Comparison of ENCODE assay signal across 8 cellular contexts in the genomic region with DNA sequence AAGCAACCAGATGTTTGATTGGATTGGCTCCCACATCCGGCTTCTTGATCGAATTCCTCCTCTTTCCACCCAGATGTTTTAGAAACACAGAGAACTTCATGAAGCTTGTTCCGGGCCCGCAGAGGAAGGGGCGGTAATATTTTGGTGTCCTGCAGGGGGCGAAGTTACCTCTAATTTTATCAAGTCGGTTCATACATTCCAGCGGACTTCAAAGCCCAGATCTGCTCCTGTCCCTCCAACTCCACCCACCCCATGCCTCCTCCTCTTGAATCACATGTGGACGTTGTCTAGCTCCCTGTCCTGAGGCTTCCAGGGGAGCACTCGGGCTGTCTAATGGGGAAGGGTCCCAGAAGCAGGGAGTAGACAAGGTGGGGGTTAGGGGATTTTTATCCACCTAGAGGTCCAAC. TPM values are rescaled to one million over a fixed set of nuclear protein-coding genes. Genes with fewer than 3 reads are reported as not detected.
DNase-seq lines count a peak whose midpoint lies in the region; ATAC-seq and TF ChIP-seq lines count a peak whose summit lies in the region.

No MANE protein-coding gene starts in this region.

- CTCF ChIA-PET in HEK293 (lab: Yijun Ruan, JAX), result interaction anchor here (0.6 to 6.4 kb wide), 73 partner anchors 9 to 1085 kb away, joined by 3 to 75 read pairs (median 5); a partner anchor contains a TSS

- H3K36me3 ChIP-seq in HEK293 (ENCODE audit: control insufficient read depth in 2 of 2, insufficient read depth in 1 of 2, low read length in 2 of 2), result no peaks in the 10 kb centered on the region
- H3K36me3 ChIP-seq in effector memory CD4-positive, alpha-beta T cell (ENCODE audit: control insufficient read depth, insufficient read depth, low read length), result no peaks in the 10 kb centered on the region

- H3K4me1 ChIP-seq in HEK293 (ENCODE audit: control insufficient read depth, insufficient read depth, low read length), result peaks cover 3% of the 10 kb centered on the region
- H3K4me1 ChIP-seq in effector memory CD4-positive, alpha-beta T cell (ENCODE audit: control insufficient read depth, insufficient read depth, low read length, poor library complexity, severe bottlenecking), result peaks cover 12% of the 10 kb centered on the region

- ATAC-seq in HG02642 (IDR thresholded peaks at IDR 0.05; ENCODE audit: poor library complexity, unreplicated experiment), result no peak

- no peak overlapping the region for H3K4me3 ChIP-seq in HEK293 (ENCODE audit: low read depth, low read length)
- no peak overlapping the region for H3K4me3 ChIP-seq in effector memory CD4-positive, alpha-beta T cell (ENCODE audit: insufficient read depth, low read depth, low read length, poor library complexity, severe bottlenecking)

- TF ChIP-seq CTCF in HEK293 (tag by site-specific recombination; IDR thresholded peaks at IDR 0.05), result peak; percentile 43

- peaks cover 19% of the 10 kb centered on the region for H3K27me3 ChIP-seq in effector memory CD4-positive, alpha-beta T cell (replicated peaks; ENCODE audit: control insufficient read depth, insufficient read depth, low read length, poor library complexity, severe bottlenecking)

- no peak overlapping the region for H3K27ac ChIP-seq in HEK293 (ENCODE audit: extremely low read depth, low read depth, low read length)
- no peak overlapping the region for H3K27ac ChIP-seq in effector memory CD4-positive, alpha-beta T cell (ENCODE audit: insufficient read depth, low read length, poor library complexity, severe bottlenecking)

- POLR2A ChIA-PET in HEK293 (lab: Yijun Ruan, JAX), result interaction anchor here (0.6 to 1.9 kb wide), 4 partner anchors 187 to 380 kb away, joined by 3 to 6 read pairs (median 3); a partner anchor contains a TSS

- H3K9me3 ChIP-seq in HEK293 (ENCODE audit: control insufficient read depth, insufficient read depth, low read depth, low read length), result no peaks in the 10 kb centered on the region
- H3K9me3 ChIP-seq in effector memory CD4-positive, alpha-beta T cell (ENCODE audit: control insufficient read depth, low read length), result no peaks in the 10 kb centered on the region

- DNase-seq in COLO668 (lab: John Stamatoyannopoulos, UW; ENCODE audit: unreplicated experiment), result peak; percentile 58
- DNase-seq in NCI-H69 (lab: John Stamatoyannopoulos, UW), result peak; percentile 86
- DNase-seq in activated CD4-positive, alpha-beta T cell treated with anti-CD3 and anti-CD28 coated beads, Interleukin-2, amount 50 U/mL, for 4 hours, result peak; percentile 30 to 44
- DNase-seq in effector memory CD4-positive, alpha-beta T cell, result peak; percentile 3 to 32 (median 5)
- DNase-seq in lung microvascular endothelial cell (ENCODE audit: low read depth in 2 of 2), result peak; percentile 88 to 89
- DNase-seq in stimulated activated CD8-positive, alpha-beta memory T cell treated with anti-CD3 and anti-CD28 coated beads, Interleukin-4, amount 100 ng/mL, for 48 hours, result peak; percentile 84

TF ChIP-seq in HEK293, 187 proteins besides CTCF, POLR2A, EP300 and RAD21 (continues in another document):
- peak; percentile 49 for TF ChIP-seq ZFHX2 (tag by site-specific recombination; conservative IDR thresholded peaks at IDR 0.05)
- TF ChIP-seq ZNF202 (tag by site-specific recombination; IDR thresholded peaks at IDR 0.05; ENCODE audit: borderline replicate concordance), result no peak
- TF ChIP-seq, protein P1, sequence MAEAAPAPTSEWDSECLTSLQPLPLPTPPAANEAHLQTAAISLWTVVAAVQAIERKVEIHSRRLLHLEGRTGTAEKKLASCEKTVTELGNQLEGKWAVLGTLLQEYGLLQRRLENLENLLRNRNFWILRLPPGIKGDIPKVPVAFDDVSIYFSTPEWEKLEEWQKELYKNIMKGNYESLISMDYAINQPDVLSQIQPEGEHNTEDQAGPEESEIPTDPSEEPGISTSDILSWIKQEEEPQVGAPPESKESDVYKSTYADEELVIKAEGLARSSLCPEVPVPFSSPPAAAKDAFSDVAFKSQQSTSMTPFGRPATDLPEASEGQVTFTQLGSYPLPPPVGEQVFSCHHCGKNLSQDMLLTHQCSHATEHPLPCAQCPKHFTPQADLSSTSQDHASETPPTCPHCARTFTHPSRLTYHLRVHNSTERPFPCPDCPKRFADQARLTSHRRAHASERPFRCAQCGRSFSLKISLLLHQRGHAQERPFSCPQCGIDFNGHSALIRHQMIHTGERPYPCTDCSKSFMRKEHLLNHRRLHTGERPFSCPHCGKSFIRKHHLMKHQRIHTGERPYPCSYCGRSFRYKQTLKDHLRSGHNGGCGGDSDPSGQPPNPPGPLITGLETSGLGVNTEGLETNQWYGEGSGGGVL (tag by site-specific recombination; IDR thresholded peaks at IDR 0.05), result peak; percentile 21; the same call in 1 of the 2 replicates
- TF ChIP-seq, protein P2, sequence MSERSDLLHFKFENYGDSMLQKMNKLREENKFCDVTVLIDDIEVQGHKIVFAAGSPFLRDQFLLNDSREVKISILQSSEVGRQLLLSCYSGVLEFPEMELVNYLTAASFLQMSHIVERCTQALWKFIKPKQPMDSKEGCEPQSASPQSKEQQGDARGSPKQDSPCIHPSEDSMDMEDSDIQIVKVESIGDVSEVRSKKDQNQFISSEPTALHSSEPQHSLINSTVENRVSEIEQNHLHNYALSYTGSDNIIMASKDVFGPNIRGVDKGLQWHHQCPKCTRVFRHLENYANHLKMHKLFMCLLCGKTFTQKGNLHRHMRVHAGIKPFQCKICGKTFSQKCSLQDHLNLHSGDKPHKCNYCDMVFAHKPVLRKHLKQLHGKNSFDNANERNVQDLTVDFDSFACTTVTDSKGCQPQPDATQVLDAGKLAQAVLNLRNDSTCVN (tag by site-specific recombination; optimal IDR thresholded peaks at IDR 0.05), result no peak
- peak; percentile 45 for TF ChIP-seq ZNF654 (tag by site-specific recombination; IDR thresholded peaks at IDR 0.05; ENCODE audit: low read depth)
- TF ChIP-seq ZBTB7A (tag by site-specific recombination; IDR thresholded peaks at IDR 0.05; ENCODE audit: low read depth), result no peak
- TF ChIP-seq TCF7L2 (IDR thresholded peaks at IDR 0.05; ENCODE audit: borderline replicate concordance, low read depth, low read length), result peak; percentile 59; the same call in 1 of the 2 replicates
- TF ChIP-seq ZNF174 (tag by site-specific recombination; IDR thresholded peaks at IDR 0.05), result no peak
- TF ChIP-seq, protein P3, sequence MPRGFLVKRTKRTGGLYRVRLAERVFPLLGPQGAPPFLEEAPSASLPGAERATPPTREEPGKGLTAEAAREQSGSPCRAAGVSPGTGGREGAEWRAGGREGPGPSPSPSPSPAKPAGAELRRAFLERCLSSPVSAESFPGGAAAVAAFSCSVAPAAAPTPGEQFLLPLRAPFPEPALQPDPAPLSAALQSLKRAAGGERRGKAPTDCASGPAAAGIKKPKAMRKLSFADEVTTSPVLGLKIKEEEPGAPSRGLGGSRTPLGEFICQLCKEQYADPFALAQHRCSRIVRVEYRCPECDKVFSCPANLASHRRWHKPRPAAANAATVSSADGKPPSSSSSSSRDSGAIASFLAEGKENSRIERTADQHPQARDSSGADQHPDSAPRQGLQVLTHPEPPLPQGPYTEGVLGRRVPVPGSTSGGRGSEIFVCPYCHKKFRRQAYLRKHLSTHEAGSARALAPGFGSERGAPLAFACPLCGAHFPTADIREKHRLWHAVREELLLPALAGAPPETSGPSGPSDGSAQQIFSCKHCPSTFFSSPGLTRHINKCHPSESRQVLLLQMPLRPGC (tag by site-specific recombination; IDR thresholded peaks at IDR 0.05), result peak; percentile 91
- no peak for TF ChIP-seq ZNF146 (tag by site-specific recombination; IDR thresholded peaks at IDR 0.05)
- TF ChIP-seq SP2 (tag by site-specific recombination; IDR thresholded peaks at IDR 0.05), result peak; percentile 13; the same call in 1 of the 2 replicates
- TF ChIP-seq ZEB2 (tag by site-specific recombination; IDR thresholded peaks at IDR 0.05), result peak; percentile 38; the same call in 1 of the 2 replicates
- 0 out of 2 replicates have a peak, but pooled peaks have one; percentile 17 for TF ChIP-seq KLF8 (tag by site-specific recombination; IDR thresholded peaks at IDR 0.05)
- TF ChIP-seq, protein P4, sequence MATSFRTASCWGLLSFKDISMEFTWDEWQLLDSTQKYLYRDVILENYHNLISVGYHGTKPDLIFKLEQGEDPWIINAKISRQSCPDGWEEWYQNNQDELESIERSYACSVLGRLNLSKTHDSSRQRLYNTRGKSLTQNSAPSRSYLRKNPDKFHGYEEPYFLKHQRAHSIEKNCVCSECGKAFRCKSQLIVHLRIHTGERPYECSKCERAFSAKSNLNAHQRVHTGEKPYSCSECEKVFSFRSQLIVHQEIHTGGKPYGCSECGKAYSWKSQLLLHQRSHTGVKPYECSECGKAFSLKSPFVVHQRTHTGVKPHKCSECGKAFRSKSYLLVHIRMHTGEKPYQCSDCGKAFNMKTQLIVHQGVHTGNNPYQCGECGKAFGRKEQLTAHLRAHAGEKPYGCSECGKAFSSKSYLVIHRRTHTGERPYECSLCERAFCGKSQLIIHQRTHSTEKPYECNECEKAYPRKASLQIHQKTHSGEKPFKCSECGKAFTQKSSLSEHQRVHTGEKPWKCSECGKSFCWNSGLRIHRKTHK (tag by site-specific recombination; IDR thresholded peaks at IDR 0.05), result no peak
- TF ChIP-seq ZNF626 (tag by site-specific recombination; IDR thresholded peaks at IDR 0.05), result no peak
- peak; percentile 79 for TF ChIP-seq ZBTB20 (tag by site-specific recombination; IDR thresholded peaks at IDR 0.05)
- TF ChIP-seq, protein P5, sequence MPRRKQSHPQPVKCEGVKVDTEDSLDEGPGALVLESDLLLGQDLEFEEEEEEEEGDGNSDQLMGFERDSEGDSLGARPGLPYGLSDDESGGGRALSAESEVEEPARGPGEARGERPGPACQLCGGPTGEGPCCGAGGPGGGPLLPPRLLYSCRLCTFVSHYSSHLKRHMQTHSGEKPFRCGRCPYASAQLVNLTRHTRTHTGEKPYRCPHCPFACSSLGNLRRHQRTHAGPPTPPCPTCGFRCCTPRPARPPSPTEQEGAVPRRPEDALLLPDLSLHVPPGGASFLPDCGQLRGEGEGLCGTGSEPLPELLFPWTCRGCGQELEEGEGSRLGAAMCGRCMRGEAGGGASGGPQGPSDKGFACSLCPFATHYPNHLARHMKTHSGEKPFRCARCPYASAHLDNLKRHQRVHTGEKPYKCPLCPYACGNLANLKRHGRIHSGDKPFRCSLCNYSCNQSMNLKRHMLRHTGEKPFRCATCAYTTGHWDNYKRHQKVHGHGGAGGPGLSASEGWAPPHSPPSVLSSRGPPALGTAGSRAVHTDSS (tag by site-specific recombination; IDR thresholded peaks at IDR 0.05), result no peak
- TF ChIP-seq ZSCAN30 (tag by site-specific recombination; IDR thresholded peaks at IDR 0.05), result no peak
- peak; percentile 35; the same call in 1 of the 2 replicates for TF ChIP-seq SP3 (tag by site-specific recombination; IDR thresholded peaks at IDR 0.05)
- TF ChIP-seq EGR2 (tag by site-specific recombination; IDR thresholded peaks at IDR 0.05; ENCODE audit: low read depth), result 0 out of 2 replicates have a peak, but pooled peaks have one; percentile 16

RNA-seq across cellular contexts. Expression of a gene that starts 2.9 kb away (rescaled TPM):
- 90.2 and 246 TPM in 2 replicates for total RNA-seq in lung microvascular endothelial cell

Comparison
In these comparisons a context has a peak if more than half of its experiments do, and no peak if none do; other contexts are left out.
1. DNase-seq: peak in every context shown above with its lines; median percentile 88 in lung microvascular endothelial cell; 86 in NCI-H69; 84 in stimulated activated CD8-positive, alpha-beta memory T cell treated with anti-CD3 and anti-CD28 coated beads, Interleukin-4, amount 100 ng/mL, for 48 hours; 58 in COLO668; 37 in activated CD4-positive, alpha-beta T cell treated with anti-CD3 and anti-CD28 coated beads, Interleukin-2, amount 50 U/mL, for 4 hours; 5 in effector memory CD4-positive, alpha-beta T cell.